Comparison of ENCODE assay signal across 10 cellular contexts in the genomic region with DNA sequence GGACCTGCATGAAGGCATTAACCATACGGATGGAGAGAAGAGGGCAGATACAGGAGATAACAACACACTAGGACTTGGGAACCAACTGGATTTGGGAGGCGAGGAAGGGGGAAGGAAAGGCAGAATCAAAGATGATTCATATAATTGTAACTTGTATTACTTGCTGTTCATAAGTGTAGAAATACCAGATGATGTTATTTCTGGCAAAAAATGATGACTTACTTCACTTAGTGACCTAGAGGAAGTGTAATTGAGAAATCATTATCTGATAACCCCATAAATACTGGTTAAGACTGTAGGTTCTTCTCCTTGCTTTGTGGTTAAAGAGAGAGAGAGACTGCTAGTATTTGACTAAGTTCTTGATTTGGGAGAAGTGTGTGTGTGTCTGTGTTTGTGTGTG. TPM values are rescaled to one million over a fixed set of nuclear protein-coding genes. Genes with fewer than 3 reads are reported as not detected.
DNase-seq lines count a peak whose midpoint lies in the region; ATAC-seq and TF ChIP-seq lines count a peak whose summit lies in the region.
"Had no signal": no experiment of that assay in that cellular context is flagged by ENCODE, and none has a peak within 500 bp of the region (broad histone marks: within the 10 kb centered on the region; RNA-seq: fewer than 3 reads in every experiment).

No MANE protein-coding gene starts in this region.

- H4K20me1 ChIP-seq in GM23248 (ENCODE audit: insufficient read depth), result no peaks in the 10 kb centered on the region

- peak overlapping the region; percentile 63 for H3K27ac ChIP-seq in GM23248
- H3K27ac ChIP-seq in RWPE1, result peak overlapping the region; percentile 25; the same call in 1 of the 2 replicates
- no peak overlapping the region for H3K27ac ChIP-seq in CD8-positive, alpha-beta T cell (ENCODE audit: low read depth, low read length)
- H3K27ac ChIP-seq in tibial nerve, result peak overlapping the region in 2 of 4 donors; percentile 60 to 64

- POLR2A ChIA-PET in RWPE1 (lab: Yijun Ruan, JAX; ENCODE audit: low non-redundant PET), result no interaction called here
- POLR2A ChIA-PET in CD8-positive, alpha-beta T cell (lab: Charles Lee), result no interaction called here

- no peaks in the 10 kb centered on the region for H3K36me3 Mint-ChIP-seq in CD8-positive, alpha-beta T cell

- H3K4me1 ChIP-seq in GM23248 (ENCODE audit: insufficient read depth) (peaks cover 31% of the 10 kb centered on the region), tibial nerve (peaks cover 0 to 40% (median 12%) of the 10 kb centered on the region in 4 donors)
- H3K4me1 ChIP-seq in CD8-positive, alpha-beta T cell (ENCODE audit: insufficient read depth, low read length), result peaks cover 4% of the 10 kb centered on the region

- peaks cover 5% of the 10 kb centered on the region for H3K27me3 Mint-ChIP-seq in CD8-positive, alpha-beta T cell (ENCODE audit: low read depth)

- peak overlapping the region; percentile 18; the same call in 1 of the 2 replicates for H3K9ac ChIP-seq in GM23248

- in situ Hi-C loops in GM23248 (cut with MboI), result no loop called here

- no peak for TF ChIP-seq CTCF in RWPE1 (conservative IDR thresholded peaks at IDR 0.05; ENCODE audit: low read depth)
- no peak for TF ChIP-seq CTCF in epithelial cell of esophagus (IDR thresholded peaks at IDR 0.05; ENCODE audit: insufficient read depth, low read depth, low read length, missing control alignments)
- TF ChIP-seq CTCF in CD8-positive, alpha-beta T cell (IDR thresholded peaks at IDR 0.05), result no peak
- TF ChIP-seq CTCF in tibial nerve (IDR thresholded peaks at IDR 0.05), result no peak

- H3F3A ChIP-seq in GM23248 (ENCODE audit: insufficient read depth), result peaks cover 28% of the 10 kb centered on the region

- H3K4me3 ChIP-seq in GM23248 (peak overlapping the region; percentile 23; the same call in 1 of the 2 replicates), epithelial cell of esophagus (ENCODE audit: low read length) (no peak overlapping the region), tibial nerve (no peak overlapping the region)
- no peak overlapping the region for H3K4me3 ChIP-seq in CD8-positive, alpha-beta T cell (ENCODE audit: low read depth, low read length)

- no peaks in the 10 kb centered on the region for H3K9me2 ChIP-seq in GM23248 (ENCODE audit: insufficient read depth)

- H2AFZ ChIP-seq in GM23248, result no peak overlapping the region

- H3K9me3 Mint-ChIP-seq in CD8-positive, alpha-beta T cell, result no peaks in the 10 kb centered on the region

- no peaks in the 10 kb centered on the region for H3K79me2 ChIP-seq in GM23248 (ENCODE audit: insufficient read depth)

- CTCF ChIA-PET in RWPE1 (lab: Yijun Ruan, JAX), result interaction anchor here (0.7 kb wide), 1 partner anchor 1629 kb away, joined by 4 read pairs; no protein-coding TSS in a partner anchor
- CTCF ChIA-PET in CD8-positive, alpha-beta T cell (lab: Charles Lee), result interaction anchor here (0.6 kb wide), 1 partner anchor 86 kb away, joined by 4 read pairs; no protein-coding TSS in a partner anchor

- H3K4me3 Mint-ChIP-seq in CD8-positive, alpha-beta T cell, result no peak overlapping the region

- H3K4me2 ChIP-seq in GM23248 (ENCODE audit: unreplicated experiment), result peak overlapping the region; percentile 57

- WGBS in GM23248 (ENCODE audit: low coverage in 1 of 2, low lambda C conversion rate in 2 of 2, missing lambda C conversion rate in 2 of 2), 2 experiments, result 2 to 7% methylated on average over 2 of the region's 2 CpGs
- WGBS in tibial nerve, 2 donors, result 27 to 40% methylated on average over 2 of the region's 2 CpGs

- peaks cover 12% of the 10 kb centered on the region for H3K4me1 Mint-ChIP-seq in CD8-positive, alpha-beta T cell (ENCODE audit: low read depth)

- no peaks in the 10 kb centered on the region for H3K27me3 ChIP-seq in GM23248 (replicated peaks; ENCODE audit: insufficient read depth)
- H3K27me3 ChIP-seq in CD8-positive, alpha-beta T cell (ENCODE audit: insufficient read depth, low read length), result no peaks in the 10 kb centered on the region
- H3K27me3 ChIP-seq in tibial nerve, result no peaks in the 10 kb centered on the region

- ATAC-seq in sciatic nerve (peak; percentile 77), GM21786 (IDR thresholded peaks at IDR 0.05; ENCODE audit: unreplicated experiment) (no peak)
- ATAC-seq in CD8-positive, alpha-beta T cell, result no peak

- no peak overlapping the region for H3K27ac Mint-ChIP-seq in CD8-positive, alpha-beta T cell

- no peaks in the 10 kb centered on the region for H3K9me3 ChIP-seq in GM23248 (ENCODE audit: low read depth)
- no peaks in the 10 kb centered on the region for H3K9me3 ChIP-seq in CD8-positive, alpha-beta T cell (ENCODE audit: low read length)
- no peaks in the 10 kb centered on the region for H3K9me3 ChIP-seq in tibial nerve

- H3K36me3 ChIP-seq in GM23248 (ENCODE audit: low read depth) (no peaks in the 10 kb centered on the region), tibial nerve (no peaks in the 10 kb centered on the region)
- H3K36me3 ChIP-seq in CD8-positive, alpha-beta T cell (ENCODE audit: insufficient read depth, low read length), result no peaks in the 10 kb centered on the region

- TF ChIP-seq EP300 in tibial nerve (IDR thresholded peaks at IDR 0.05), result peak in 1 of 2 donors; percentile 56

- DNase-seq in GM23248 (peak; percentile 86), RWPE1 (ENCODE audit: low spot score) (peak; percentile 22), epithelial cell of esophagus (ENCODE audit: low read depth) (peak; percentile 55), sciatic nerve (ENCODE audit: low spot score) (no peak), NCI-H524 (lab: John Stamatoyannopoulos, UW) (no peak), tibial nerve (ENCODE audit: low spot score in 2 of 2) (no peak)
- DNase-seq in CD8-positive, alpha-beta T cell, result no peak
- DNase-seq: NCI-H774, substantia nigra had no signal

- no peak for TF ChIP-seq POLR2A in tibial nerve (IDR thresholded peaks at IDR 0.05)

- intact Hi-C loops in sciatic nerve (cut with DNase I), result no loop called here
- intact Hi-C loops in CD8-positive, alpha-beta T cell (cut with DNase I, micrococcal nuclease), result loop anchor here in 1 of 2 experiments (5.0 kb wide), 1 partner anchor 539 kb away; a partner anchor contains a TSS

RNA-seq across cellular contexts. Expression of a gene that starts 50.5 kb away (rescaled TPM):
- 8.5 and 11.5 TPM in 2 replicates for total RNA-seq in GM23248 (2014; rRNA removed; shearing (Covaris generic))
- polyA plus RNA-seq in GM23248 (2016; fragmentation: Nextera tagmentation; extraction: Ambion mirVana), result 6.1 and 7.2 TPM in 2 replicates
- total RNA-seq in sciatic nerve (33.3 TPM), tibial nerve (10 to 100 TPM; 27.8 to 42.0 (median 32.1) TPM)
- total RNA-seq in CD8-positive, alpha-beta T cell, result 10 to 100 TPM in 1 of 2 experiments, 1 to 10 TPM in 1; 10.0 to 12.6 TPM

Comparison
In these comparisons a context has a peak if more than half of its experiments do, and no peak if none do; other contexts are left out.
1. DNase-seq: peak in GM23248 (single experiment), RWPE1 (single experiment) and epithelial cell of esophagus (single experiment); none in sciatic nerve (single experiment), CD8-positive, alpha-beta T cell (0 of 7), NCI-H524 (0 of 2) and tibial nerve (0 of 2).